Comparison of ENCODE assay signal across 8 cellular contexts in the genomic region with DNA sequence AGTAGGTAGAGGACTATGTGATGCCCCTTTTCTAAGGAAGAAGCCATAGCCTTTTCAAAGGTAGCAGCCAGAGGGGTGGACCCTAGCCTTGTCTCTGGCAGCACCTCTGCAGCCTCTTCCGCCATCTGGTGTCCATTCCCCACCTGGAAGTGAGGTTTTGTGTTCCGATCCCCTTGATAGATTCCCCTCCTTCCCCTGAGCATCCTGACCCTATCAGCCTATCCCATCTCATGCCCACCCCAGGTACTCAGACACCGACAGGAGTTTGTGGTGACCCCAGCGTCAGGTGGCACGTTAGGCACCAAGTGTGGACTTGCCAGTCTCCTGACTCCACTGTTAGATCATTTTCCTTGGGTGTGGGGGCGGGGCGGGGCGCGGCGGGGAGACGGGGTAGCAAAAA. TPM values are rescaled to one million over a fixed set of nuclear protein-coding genes. Genes with fewer than 3 reads are reported as not detected.
DNase-seq lines count a peak whose midpoint lies in the region; ATAC-seq and TF ChIP-seq lines count a peak whose summit lies in the region.

No MANE protein-coding gene starts in this region.

- peaks cover 12% of the 10 kb centered on the region for H3K36me3 ChIP-seq in HAP-1 (replicated peaks)
- H3K36me3 ChIP-seq in SJSA1, result peaks cover 43% of the 10 kb centered on the region
- H3K36me3 ChIP-seq in ovary, result no peaks in the 10 kb centered on the region

- 4 to 8% (median 5%) methylated on average over 11 of the region's 11 CpGs for WGBS in ovary, 3 donors

- DNase-seq in CD14-positive monocyte (ENCODE audit: low spot score) (no peak), HAP-1 (ENCODE audit: low spot score in 2 of 2) (peak; percentile 32 to 54), SJSA1 (ENCODE audit: low read depth in 1 of 2, low spot score in 2 of 2) (peak; percentile 66 to 67), epithelial cell of esophagus (ENCODE audit: low read depth) (peak; percentile 76), ovary (peak in 1 of 5 donors; percentile 56)

- no peaks in the 10 kb centered on the region for H3K9me3 ChIP-seq in HAP-1
- no peaks in the 10 kb centered on the region for H3K9me3 ChIP-seq in SJSA1 (replicated peaks)
- no peaks in the 10 kb centered on the region for H3K9me3 ChIP-seq in ovary

- intact Hi-C loops in CD14-positive monocyte (cut with micrococcal nuclease) (loop anchor here in 1 of 2 donors (1.0 to 10.0 kb wide), 3 partner anchors 16 to 547 kb away; partner anchors contain the start of genes MAP3K11, PCNX3 and SNX15), ovary (cut with DNase I) (loop anchor here in 3 of 4 donors (1.0 to 5.0 kb wide), 5 partner anchors 31 to 80 kb away; partner anchors contain the start of gene MAP3K11 (in 1 of the 3))

- H3K4me1 ChIP-seq in HAP-1 (peaks cover 27% of the 10 kb centered on the region), SJSA1 (replicated peaks) (peaks cover 70% of the 10 kb centered on the region), ovary (ENCODE audit: insufficient read depth) (peaks cover 14% of the 10 kb centered on the region)

- peak overlapping the region; percentile 90 to 98 (median 95) for H3K27ac Mint-ChIP-seq in CD14-positive monocyte

- peak overlapping the region; percentile 74 to 88 for H3K4me3 Mint-ChIP-seq in CD14-positive monocyte

- in situ Hi-C loops in HAP-1 (cut with MboI; ENCODE audit: low sequenced_read_pairs), result no loop called here

- H3K27ac ChIP-seq in SJSA1 (no peak overlapping the region), ovary (peak overlapping the region; percentile 71 to 83)

- H3K27me3 Mint-ChIP-seq in CD14-positive monocyte (ENCODE audit: low read depth in 3 of 3), result no peaks in the 10 kb centered on the region

- H3K27me3 ChIP-seq in HAP-1 (ENCODE audit: low read depth) (no peaks in the 10 kb centered on the region), SJSA1 (replicated peaks) (no peaks in the 10 kb centered on the region), ovary (no peaks in the 10 kb centered on the region)

- H3K4me3 ChIP-seq in HAP-1 (peak overlapping the region; percentile 98), SJSA1 (peak overlapping the region; percentile 80), epithelial cell of esophagus (ENCODE audit: low read length) (peak overlapping the region; percentile 93), ovary (peak overlapping the region; percentile 69)

- H3K9me3 Mint-ChIP-seq in CD14-positive monocyte, result peaks cover 0 to 2% (median 0%) of the 10 kb centered on the region in 7 donors

- peaks cover 55% of the 10 kb centered on the region for H3K4me1 Mint-ChIP-seq in CD14-positive monocyte

- H3K36me3 Mint-ChIP-seq in CD14-positive monocyte, result peaks cover 7 to 21% of the 10 kb centered on the region in 2 donors

- ATAC-seq in HG02840 (IDR thresholded peaks at IDR 0.05; ENCODE audit: low FRiP score, unreplicated experiment) (no peak), GM21619 (IDR thresholded peaks at IDR 0.05; ENCODE audit: unreplicated experiment) (no peak), HG03039 (IDR thresholded peaks at IDR 0.05; ENCODE audit: unreplicated experiment) (no peak)

- TF ChIP-seq CTCF in CD14-positive monocyte (IDR thresholded peaks at IDR 0.05) (peak; percentile 12), epithelial cell of esophagus (IDR thresholded peaks at IDR 0.05; ENCODE audit: insufficient read depth, low read depth, low read length, missing control alignments) (peak; percentile 67), ovary (IDR thresholded peaks at IDR 0.05) (peak in 1 of 3 donors; percentile 41)

- no peak for TF ChIP-seq EP300 in ovary (IDR thresholded peaks at IDR 0.05)

- no peak for TF ChIP-seq POLR2A in ovary (IDR thresholded peaks at IDR 0.05)

RNA-seq across cellular contexts. Expression of gene FAM89B, which starts 0.4 kb away (rescaled TPM):
- polyA plus RNA-seq in CD14-positive monocyte (100 to 1,000 TPM in 1 of 2 donors, 10 to 100 TPM in 1; 70.8 to 139 TPM), ovary (10 to 100 TPM in 1 of 2 donors, 1 to 10 TPM in 1; 1.9 to 47.8 TPM)
- 35.1 and 64.9 TPM in 2 replicates for total RNA-seq in SJSA1 (2014; rRNA removed; shearing (Covaris generic))
- 10 to 100 TPM; 41.0 to 74.0 (median 53.3) TPM for total RNA-seq in ovary

RNA-seq across cellular contexts. Expression of gene ZNRD2, which starts 1.7 kb away (rescaled TPM):
- polyA plus RNA-seq in CD14-positive monocyte, result 10 to 100 TPM; 48.5 to 56.2 TPM
- 109 and 111 TPM in 2 replicates for total RNA-seq in SJSA1 (2014; rRNA removed; shearing (Covaris generic))
- 10 to 100 TPM; 26.6 to 59.5 (median 39.2) TPM for total RNA-seq in ovary
- polyA plus RNA-seq in ovary, result 10 to 100 TPM in 1 of 2 donors, 1 to 10 TPM in 1; 2.3 to 61.8 TPM

RNA-seq across cellular contexts. Expression of gene EHBP1L1, which starts 3.9 kb away (rescaled TPM):
- 10 to 100 TPM; 29.6 to 42.6 TPM for polyA plus RNA-seq in CD14-positive monocyte
- total RNA-seq in SJSA1 (2014; rRNA removed; shearing (Covaris generic)), result 103 and 107 TPM in 2 replicates
- total RNA-seq in ovary, result 10 to 100 TPM; 21.7 to 63.0 (median 40.3) TPM
- polyA plus RNA-seq in ovary, result 10 to 100 TPM; 24.5 to 42.4 TPM

RNA-seq across cellular contexts. Expression of gene LTBP3, which starts 13.8 kb away (rescaled TPM):
- polyA plus RNA-seq in CD14-positive monocyte (1 to 10 TPM; 3.4 to 4.6 TPM), ovary (100 to 1,000 TPM in 1 of 2 donors, 10 to 100 TPM in 1; 35.9 to 130 TPM)
- 22.9 and 52.0 TPM in 2 replicates for total RNA-seq in SJSA1 (2014; rRNA removed; shearing (Covaris generic))
- 100 to 1,000 TPM; 143 to 292 (median 198) TPM for total RNA-seq in ovary

RNA-seq across cellular contexts. Expression of gene KCNK7, which starts 23.7 kb away (rescaled TPM):
- polyA plus RNA-seq in CD14-positive monocyte (not detected), ovary (1 to 10 TPM in 1 of 2 donors, not detected in 1; 1.5 TPM)
- total RNA-seq in SJSA1 (2014; rRNA removed; shearing (Covaris generic)), result 0.13 TPM in 1 of 2 replicates, not detected in the other
- 1 to 10 TPM in 3 of 7 donors, under 1 TPM in 4; 0.65 to 4.0 (median 0.95) TPM for total RNA-seq in ovary
